18 cellular contexts compared by ENCODE assay signal in the genomic region with DNA sequence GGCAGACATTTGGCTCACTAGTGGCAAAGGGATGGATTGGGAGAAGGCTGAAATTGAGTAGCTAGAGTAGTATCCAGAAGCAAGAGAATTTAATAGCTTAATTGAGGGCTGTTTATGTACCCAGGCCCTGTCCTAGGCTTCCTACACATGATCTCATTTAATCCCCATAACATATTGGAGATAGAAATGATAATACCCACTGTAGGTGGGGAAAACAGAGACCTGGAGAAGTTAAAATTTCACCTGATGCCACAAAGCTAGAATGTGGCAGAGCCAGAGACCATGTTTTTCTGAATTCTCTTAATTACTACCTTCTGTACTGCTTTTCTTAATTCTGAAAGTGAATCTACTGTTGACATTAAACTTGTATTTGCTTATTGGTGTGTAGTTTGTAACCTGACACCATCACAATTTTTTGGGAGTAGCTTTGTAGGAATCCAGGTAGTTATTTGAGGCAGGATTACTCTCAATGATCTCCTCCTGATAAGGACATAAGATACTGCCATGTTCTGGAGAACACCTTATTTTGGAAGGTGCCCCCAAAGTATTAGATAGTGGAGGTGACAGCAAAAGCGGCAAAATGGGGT. TPM values are rescaled to one million over a fixed set of nuclear protein-coding genes. Genes with fewer than 3 reads are reported as not detected.
DNase-seq lines count a peak whose midpoint lies in the region; ATAC-seq and TF ChIP-seq lines count a peak whose summit lies in the region.
"Had no signal": no experiment of that assay in that cellular context is flagged by ENCODE, and none has a peak within 500 bp of the region (broad histone marks: within the 10 kb centered on the region; RNA-seq: fewer than 3 reads in every experiment).

No MANE protein-coding gene starts in this region.

- H3K4me1 ChIP-seq in mucosa of rectum (ENCODE audit: control insufficient read depth in 2 of 2, insufficient read depth in 2 of 2, low read length in 2 of 2) (peaks cover 7 to 21% of the 10 kb centered on the region in 2 donors), HAP-1 (no peaks in the 10 kb centered on the region)

- no peak for TF ChIP-seq CTCF in LNCaP clone FGC (IDR thresholded peaks at IDR 0.05; ENCODE audit: control insufficient read depth, extremely low read depth, insufficient read depth)

- peaks cover 2% of the 10 kb centered on the region for H3K9me3 Mint-ChIP-seq in activated T-helper 17 cell treated with anti-CD3 and anti-CD28 coated beads, Interleukin-2, amount 50 U/mL, for 72 hours

- H3K27me3 Mint-ChIP-seq in activated T-helper 17 cell treated with anti-CD3 and anti-CD28 coated beads, Interleukin-2, amount 50 U/mL, for 72 hours: no peaks in the 10 kb centered on the region
- H3K27me3 Mint-ChIP-seq: activated B cell treated with CpG ODN at 0.5 μM for 24 hours; naive thymus-derived CD4-positive, alpha-beta T cell had no signal

- no peaks in the 10 kb centered on the region for H3K9me3 ChIP-seq in mucosa of rectum (ENCODE audit: control insufficient read depth in 2 of 2, low read length in 2 of 2)
- H3K9me3 ChIP-seq in HAP-1: peaks cover 7% of the 10 kb centered on the region; the same call in 1 of the 2 replicates
- H3K9me3 ChIP-seq: lower lobe of right lung, prostate gland, thyroid gland had no signal

- H3K4me3 Mint-ChIP-seq in activated T-helper 17 cell treated with anti-CD3 and anti-CD28 coated beads, Interleukin-2, amount 50 U/mL, for 72 hours: no peak overlapping the region
- H3K4me3 Mint-ChIP-seq: activated B cell treated with CpG ODN at 0.5 μM for 24 hours had no signal

- H3K36me3 Mint-ChIP-seq in activated T-helper 17 cell treated with anti-CD3 and anti-CD28 coated beads, Interleukin-2, amount 50 U/mL, for 72 hours (ENCODE audit: low read depth): peaks cover 22% of the 10 kb centered on the region

- H3K4me3 ChIP-seq in LNCaP clone FGC (ENCODE audit: low read depth, low read length) (peak overlapping the region; percentile 28), mucosa of rectum (ENCODE audit: low read length in 2 of 2) (peak overlapping the region in 1 of 2 donors; percentile 29), HAP-1 (no peak overlapping the region)
- H3K4me3 ChIP-seq: lower lobe of right lung, prostate gland, thyroid gland had no signal

- peak overlapping the region; percentile 70 for H3K27ac Mint-ChIP-seq in activated T-helper 17 cell treated with anti-CD3 and anti-CD28 coated beads, Interleukin-2, amount 50 U/mL, for 72 hours
- H3K27ac Mint-ChIP-seq: activated B cell treated with CpG ODN at 0.5 μM for 24 hours had no signal

- H3K36me3 ChIP-seq in mucosa of rectum (ENCODE audit: control insufficient read depth in 2 of 2, insufficient read depth in 2 of 2, low read length in 2 of 2) (peaks cover 0 to under 1% of the 10 kb centered on the region in 2 donors), HAP-1 (replicated peaks) (0 out of 2 replicates have a peak, but pooled peaks cover 3% of the 10 kb centered on the region)
- H3K36me3 ChIP-seq: lower lobe of right lung, prostate gland, thyroid gland had no signal

- H3K27me3 ChIP-seq in mucosa of rectum (ENCODE audit: control insufficient read depth in 2 of 2, insufficient read depth in 2 of 2, low read length in 2 of 2) (no peaks in the 10 kb centered on the region), HAP-1 (ENCODE audit: low read depth) (no peaks in the 10 kb centered on the region)
- H3K27me3 ChIP-seq: thyroid gland had no signal

- H3K27ac ChIP-seq in mucosa of rectum (ENCODE audit: low read depth in 2 of 2, low read length in 2 of 2): peak overlapping the region; percentile 10 to 44
- H3K27ac ChIP-seq: lower lobe of right lung, prostate gland had no signal

- peak; percentile 28 for DNase-seq in DMS53 (lab: John Stamatoyannopoulos, UW)
- DNase-seq in DMS53 treated with DMSO at 0.1 percent for 48 hours (lab: John Stamatoyannopoulos, UW; ENCODE audit: unreplicated experiment): no peak
- peak; percentile 76 for DNase-seq in LNCaP clone FGC (ENCODE audit: low read depth)
- no peak for DNase-seq in ACHN
- DNase-seq in HAP-1 (ENCODE audit: low spot score in 2 of 2): no peak
- DNase-seq: 8988T; activated B cell treated with CpG ODN at 0.5 μM for 24 hours; activated gamma-delta T cell; KBM-7; lower lobe of right lung; naive thymus-derived CD4-positive, alpha-beta T cell; NCI-H524; SW 1271; thyroid gland had no signal

- in situ Hi-C loops in ACHN (cut with HindIII; ENCODE audit: low pct_ligation_motif_present, low pct_unique_long_range_greater_than_20kb, low sequenced_read_pairs): no loop called here
- in situ Hi-C loops in HAP-1 (cut with MboI; ENCODE audit: low sequenced_read_pairs): no loop called here

- H3K4me1 Mint-ChIP-seq in activated T-helper 17 cell treated with anti-CD3 and anti-CD28 coated beads, Interleukin-2, amount 50 U/mL, for 72 hours: peaks cover 20% of the 10 kb centered on the region

- no peak for ATAC-seq in activated T-helper 17 cell treated with anti-CD3 and anti-CD28 coated beads, Interleukin-2, amount 50 U/mL, for 72 hours (replicated peaks)
- ATAC-seq in HG03342 (IDR thresholded peaks at IDR 0.05; ENCODE audit: unreplicated experiment): no peak
- ATAC-seq: naive thymus-derived CD4-positive, alpha-beta T cell had no signal

- no peak overlapping the region for H3K9ac ChIP-seq in mucosa of rectum (ENCODE audit: low read depth in 1 of 2, low read length in 2 of 2)

RNA-seq across cellular contexts. Expression of a gene that starts 42.2 kb away (rescaled TPM):
- 100 to 1,000 TPM in 1 of 2 donors, 10 to 100 TPM in 1; 68.5 to 107 TPM for total RNA-seq in activated T-helper 17 cell treated with anti-CD3 and anti-CD28 coated beads, Interleukin-2, amount 50 U/mL, for 72 hours

Comparison
In these comparisons a context has a peak if more than half of its experiments do, and no peak if none do; other contexts are left out.
1. DNase-seq: peak in DMS53 (single experiment) and LNCaP clone FGC (single experiment); none in DMS53 treated with DMSO at 0.1 percent for 48 hours (single experiment), ACHN (single experiment) and HAP-1 (0 of 2).